28 cellular contexts compared by ENCODE assay signal in genomic region chr5:132884548-132884947, GRCh38. TPM values are rescaled to one million over a fixed set of nuclear protein-coding genes. Genes with fewer than 3 reads are reported as not detected.
"Had no signal": no experiment of that assay in that cellular context is flagged by ENCODE, and none has a peak within 500 bp of the region (broad histone marks: within the 10 kb centered on the region; RNA-seq: fewer than 3 reads in every experiment).

No MANE protein-coding gene starts in this region.

- H3K9me3 ChIP-seq: adrenal gland, ascending aorta, esophagus muscularis mucosa, heart left ventricle, lower lobe of right lung, psoas muscle, sigmoid colon, tibial nerve had no signal

- H3K4me1 ChIP-seq: ascending aorta, esophagus muscularis mucosa, foreskin keratinocyte, lower lobe of right lung, parathyroid adenoma, psoas muscle, sigmoid colon had no signal

- H3K4me1 Mint-ChIP-seq: endodermal cell had no signal

- DNase-seq: activated B cell treated with CpG ODN at 0.5 μM for 24 hours; activated CD4-positive, alpha-beta T cell treated with anti-CD3 and anti-CD28 coated beads for 36 hours; activated CD4-positive, alpha-beta T cell treated with anti-CD3 and anti-CD28 coated beads, Interleukin-2, amount 50 U/mL, for 4 hours; activated naive CD4-positive, alpha-beta T cell treated with Interleukin-2 at 50 U/mL for 16 hours; activated naive CD8-positive, alpha-beta T cell treated with anti-CD3 and anti-CD28 coated beads for 36 hours; activated T-cell treated with anti-CD3 and anti-CD28 coated beads for 4 hours; activated T-cell treated with anti-CD3 and anti-CD28 coated beads, Interleukin-2, amount 50 U/mL, for 72 hours; adrenal gland; endodermal cell; foreskin keratinocyte; heart left ventricle; hypothalamus; immature natural killer cell; lower lobe of right lung; nucleus accumbens; psoas muscle; sigmoid colon; small intestine; stimulated activated naive CD4-positive, alpha-beta T cell treated with Interleukin-2 at 50 U/mL for 16 hours; T-helper 1 cell had no signal

- H3K4me3 ChIP-seq: adrenal gland, ascending aorta, esophagus muscularis mucosa, heart left ventricle, lower lobe of right lung, psoas muscle, sigmoid colon, tibial nerve had no signal

- H3K27ac ChIP-seq: ascending aorta, esophagus muscularis mucosa, foreskin keratinocyte, heart left ventricle, lower lobe of right lung, parathyroid adenoma, psoas muscle, sigmoid colon, tibial nerve had no signal

- ATAC-seq: activated CD4-positive, alpha-beta T cell treated with anti-CD3 and anti-CD28 coated beads for 36 hours; activated T-cell treated with anti-CD3 and anti-CD28 coated beads, Interleukin-2, amount 50 U/mL, for 72 hours; foreskin keratinocyte; heart left ventricle; lower lobe of right lung had no signal

- H3K4me3 Mint-ChIP-seq: activated B cell treated with CpG ODN at 0.5 μM for 24 hours; activated CD4-positive, alpha-beta T cell treated with anti-CD3 and anti-CD28 coated beads for 36 hours; activated naive CD8-positive, alpha-beta T cell treated with anti-CD3 and anti-CD28 coated beads for 36 hours; activated T-cell treated with anti-CD3 and anti-CD28 coated beads, Interleukin-2, amount 50 U/mL, for 72 hours; brain; endodermal cell; immature natural killer cell; neural crest cell; T-helper 2 cell treated with Interferon-gamma antibody and Interleukin-4, amounts not matched to agents 5 μg/mL and 100 μg/mL, for 36 hours had no signal

- H3K9me3 Mint-ChIP-seq: activated B cell treated with CpG ODN at 0.5 μM for 24 hours; activated naive CD8-positive, alpha-beta T cell treated with anti-CD3 and anti-CD28 coated beads for 36 hours; activated T-cell treated with anti-CD3 and anti-CD28 coated beads, Interleukin-2, amount 50 U/mL, for 72 hours; brain; endodermal cell; immature natural killer cell; neural crest cell; T-helper 2 cell treated with Interferon-gamma antibody and Interleukin-4, amounts not matched to agents 5 μg/mL and 100 μg/mL, for 36 hours had no signal

- H3K27ac Mint-ChIP-seq: activated B cell treated with CpG ODN at 0.5 μM for 24 hours; activated CD4-positive, alpha-beta T cell treated with anti-CD3 and anti-CD28 coated beads for 36 hours; activated naive CD8-positive, alpha-beta T cell treated with anti-CD3 and anti-CD28 coated beads for 36 hours; endodermal cell; T-helper 2 cell treated with Interferon-gamma antibody and Interleukin-4, amounts not matched to agents 5 μg/mL and 100 μg/mL, for 36 hours had no signal

- H3K27me3 ChIP-seq: adrenal gland, ascending aorta, esophagus muscularis mucosa, foreskin keratinocyte, heart left ventricle, sigmoid colon, tibial nerve had no signal

- H3K27me3 Mint-ChIP-seq: activated B cell treated with CpG ODN at 0.5 μM for 24 hours; activated CD4-positive, alpha-beta T cell treated with anti-CD3 and anti-CD28 coated beads for 36 hours; activated naive CD8-positive, alpha-beta T cell treated with anti-CD3 and anti-CD28 coated beads for 36 hours; brain had no signal

RNA-seq across cellular contexts. Expression of gene GDF9, which starts 18.3 kb away (rescaled TPM):
- total RNA-seq: ascending aorta, mesenteric fat pad had no signal
